9 cellular contexts compared by ENCODE assay signal in genomic region chr12:125683748-125684381, GRCh38.
DNase-seq lines count a peak whose midpoint lies in the region; ATAC-seq and TF ChIP-seq lines count a peak whose summit lies in the region.
"Had no signal": no experiment of that assay in that cellular context is flagged by ENCODE, and none has a peak within 500 bp of the region (broad histone marks: within the 10 kb centered on the region; RNA-seq: fewer than 3 reads in every experiment).

No MANE protein-coding gene starts in this region.

- no peak overlapping the region for H3K4me3 Mint-ChIP-seq in activated CD4-positive, alpha-beta T cell treated with anti-CD3 and anti-CD28 coated beads for 36 hours

- H3K27ac ChIP-seq in RWPE2 (ENCODE audit: poor library complexity, severe bottlenecking) (no peak overlapping the region), left lung (no peak overlapping the region)

- peak; percentile 80 for ATAC-seq in activated CD4-positive, alpha-beta T cell treated with anti-CD3 and anti-CD28 coated beads for 36 hours
- ATAC-seq in HG02642 (IDR thresholded peaks at IDR 0.05; ENCODE audit: poor library complexity, unreplicated experiment), result peak; percentile 69
- ATAC-seq in RWPE2 (ENCODE audit: low read depth), result peak; percentile 54; the same call in 2 of the 3 replicates
- ATAC-seq in left lung, result peak; percentile 88

- no peaks in the 10 kb centered on the region for H3K36me3 ChIP-seq in RWPE2 (ENCODE audit: low read depth)
- H3K36me3 ChIP-seq in left lung, result no peaks in the 10 kb centered on the region

- no peaks in the 10 kb centered on the region for H3K27me3 ChIP-seq in RWPE2 (ENCODE audit: insufficient read depth, poor library complexity, severe bottlenecking)
- H3K27me3 ChIP-seq in left lung, result peaks cover 0 to 16% of the 10 kb centered on the region in 2 donors

- CTCF ChIA-PET in activated CD4-positive, alpha-beta T cell treated with anti-CD3 and anti-CD28 coated beads for 36 hours (lab: Charles Lee), result interaction anchor here (0.6 kb wide), 1 partner anchor 1194 kb away, joined by 3 read pairs; no protein-coding TSS in a partner anchor

- peaks cover 2% of the 10 kb centered on the region for H3K9me3 Mint-ChIP-seq in activated CD4-positive, alpha-beta T cell treated with anti-CD3 and anti-CD28 coated beads for 36 hours (ENCODE audit: low read depth)

- H3K4me3 ChIP-seq in RWPE2 (ENCODE audit: severe bottlenecking), result no peak overlapping the region
- H3K4me3 ChIP-seq in left lung, result no peak overlapping the region

- peak; percentile 80 for DNase-seq in activated CD4-positive, alpha-beta T cell treated with anti-CD3 and anti-CD28 coated beads for 36 hours
- DNase-seq in activated CD4-positive, alpha-beta T cell treated with anti-CD3 and anti-CD28 coated beads, Interleukin-2, amount 50 U/mL, for 1 hour, result no peak
- DNase-seq in RWPE2 (ENCODE audit: low spot score), result no peak
- DNase-seq in left lung, result peak in 1 of 2 donors; percentile 86
- no peak for DNase-seq in HT-29 (ENCODE audit: low spot score)
- no peak for DNase-seq in NCI-H226
- DNase-seq in cortex of kidney (lab: John Stamatoyannopoulos, UW), result no peak

- H3K9me3 ChIP-seq in RWPE2 (ENCODE audit: severe bottlenecking) (no peaks in the 10 kb centered on the region), left lung (no peaks in the 10 kb centered on the region)
- H3K9me3 ChIP-seq: Caco-2 had no signal

- H3K36me3 Mint-ChIP-seq in activated CD4-positive, alpha-beta T cell treated with anti-CD3 and anti-CD28 coated beads for 36 hours (ENCODE audit: low read depth), result no peaks in the 10 kb centered on the region

- intact Hi-C loops in activated CD4-positive, alpha-beta T cell treated with anti-CD3 and anti-CD28 coated beads for 36 hours (cut with DNase I, micrococcal nuclease), result loop anchor here (1.0 to 10.0 kb wide), 3 partner anchors 149 to 353 kb away; no protein-coding TSS in a partner anchor
- intact Hi-C loops in left lung (cut with DNase I), result no loop called here

- TF ChIP-seq CTCF in RWPE2 (IDR thresholded peaks at IDR 0.05; ENCODE audit: poor library complexity, severe bottlenecking), result peak; percentile 51
- peak; percentile 22 to 33 for TF ChIP-seq CTCF in left lung (IDR thresholded peaks at IDR 0.05)

- H3K4me1 ChIP-seq in RWPE2 (ENCODE audit: insufficient read depth, poor library complexity, severe bottlenecking) (no peaks in the 10 kb centered on the region), left lung (no peaks in the 10 kb centered on the region)
- H3K4me1 ChIP-seq: Caco-2 had no signal

- POLR2A ChIA-PET in activated CD4-positive, alpha-beta T cell treated with anti-CD3 and anti-CD28 coated beads for 36 hours (lab: Charles Lee), result no interaction called here

- no peaks in the 10 kb centered on the region for H3K4me1 Mint-ChIP-seq in activated CD4-positive, alpha-beta T cell treated with anti-CD3 and anti-CD28 coated beads for 36 hours

- H3K27me3 Mint-ChIP-seq in activated CD4-positive, alpha-beta T cell treated with anti-CD3 and anti-CD28 coated beads for 36 hours, result no peaks in the 10 kb centered on the region

- H3K27ac Mint-ChIP-seq in activated CD4-positive, alpha-beta T cell treated with anti-CD3 and anti-CD28 coated beads for 36 hours, result no peak overlapping the region

Comparison
In these comparisons a context has a peak if more than half of its experiments do, and no peak if none do; other contexts are left out.
1. intact Hi-C loops: an anchor here in activated CD4-positive, alpha-beta T cell treated with anti-CD3 and anti-CD28 coated beads for 36 hours (1.0 to 10.0 kb wide); none called in left lung.